ENCODE assay signal across 8 cellular contexts in the genomic region with DNA sequence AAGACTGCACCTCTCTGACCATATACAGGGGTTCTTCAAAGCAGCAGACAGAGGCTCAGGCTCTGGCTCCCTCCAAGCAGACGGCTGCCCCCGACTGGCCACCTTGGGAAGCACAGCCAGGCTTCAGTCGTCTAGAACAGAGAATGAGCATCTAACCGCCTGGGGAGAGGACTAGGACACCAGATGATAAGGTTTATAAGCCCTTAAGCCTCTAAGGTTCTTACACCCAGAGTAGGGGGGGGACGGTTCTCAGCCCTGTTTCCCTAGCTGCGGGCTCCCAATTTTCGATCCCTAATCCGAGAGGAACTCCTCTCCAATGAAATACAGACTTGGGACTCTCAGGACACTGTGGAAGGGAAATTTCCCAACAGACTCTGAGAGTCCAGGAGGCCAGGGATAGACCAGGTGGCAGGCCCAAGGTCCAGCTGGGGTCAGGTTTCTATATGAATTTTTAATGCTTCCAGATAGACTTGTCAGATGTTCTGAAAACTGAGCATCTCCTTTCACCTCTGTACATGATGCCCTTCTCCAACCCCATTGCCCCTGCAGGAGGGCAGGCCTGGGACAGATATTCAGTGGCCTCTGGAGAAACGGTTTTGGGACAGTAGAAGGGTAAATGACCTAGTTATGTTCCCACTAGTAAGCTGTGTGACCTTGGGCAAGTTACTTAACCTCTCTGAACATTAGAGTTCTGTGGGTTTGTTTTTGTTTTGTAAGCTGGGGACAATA. TPM values are rescaled to one million over a fixed set of nuclear protein-coding genes. Genes with fewer than 3 reads are reported as not detected.
DNase-seq lines count a peak whose midpoint lies in the region; ATAC-seq and TF ChIP-seq lines count a peak whose summit lies in the region.

No MANE protein-coding gene starts in this region.

- POLR2A ChIA-PET in AG04450 (lab: Yijun Ruan, JAX) = no interaction called here

- no peak for TF ChIP-seq POLR2A in GM18505 (IDR thresholded peaks at IDR 0.05; ENCODE audit: borderline replicate concordance, extremely low read depth, insufficient read depth, insufficient read length)

- peak; percentile 32 for ATAC-seq in GM18505 (IDR thresholded peaks at IDR 0.05; ENCODE audit: unreplicated experiment)
- ATAC-seq in heart right ventricle = peak in 5 of 8 donors; percentile 30 to 64 (median 43)

- no peaks in the 10 kb centered on the region for H3K79me2 ChIP-seq in smooth muscle cell (ENCODE audit: low read depth)

- CTCF ChIA-PET in AG04450 (lab: Charles Lee) = interaction anchor here (0.7 to 9.9 kb wide), 7 partner anchors 8 to 135 kb away, joined by 3 to 115 read pairs (median 5); a partner anchor contains a TSS

- no peak overlapping the region for H3K4me2 ChIP-seq in smooth muscle cell

- WGBS in heart right ventricle, 2 donors = 26 to 31% methylated on average over 9 of the region's 9 CpGs
- 26% methylated on average over 9 of the region's 9 CpGs for WGBS in smooth muscle cell (ENCODE audit: low lambda C conversion rate)

- TF ChIP-seq EP300 in Ishikawa (IDR thresholded peaks at IDR 0.05; ENCODE audit: borderline replicate concordance) = no peak

- intact Hi-C loops in heart right ventricle (cut with DNase I) = loop anchor here in 6 of 10 donors (2.0 to 10.0 kb wide), 5 partner anchors 22 to 136 kb away; no protein-coding TSS in a partner anchor

- no peaks in the 10 kb centered on the region for H4K20me1 ChIP-seq in smooth muscle cell (ENCODE audit: low read depth)

- H3K27ac ChIP-seq in AG04450 (ENCODE audit: low read depth, low read length) = no peak overlapping the region
- no peak overlapping the region for H3K27ac ChIP-seq in SJCRH30
- H3K27ac ChIP-seq in heart right ventricle = no peak overlapping the region
- no peak overlapping the region for H3K27ac ChIP-seq in smooth muscle cell (ENCODE audit: low read depth)

- peak; percentile 65 for TF ChIP-seq RAD21 in Ishikawa (IDR thresholded peaks at IDR 0.05; ENCODE audit: low read depth)

- no peak overlapping the region for H3K9ac ChIP-seq in smooth muscle cell (ENCODE audit: low read depth)

- DNase-seq in AG04450 (ENCODE audit: low read depth, low spot score) (no peak), SJCRH30 (peak; percentile 77 to 85), heart right ventricle (peak; percentile 67 to 71), smooth muscle cell (lab: John Stamatoyannopoulos, UW; ENCODE audit: unreplicated experiment) (no peak), HPDE6-E6E7 (ENCODE audit: extremely low spot score) (no peak)
- DNase-seq in activated naive CD4-positive, alpha-beta T cell (lab: John Stamatoyannopoulos, UW) = peak; percentile 18 to 58 (median 36)

- H3K9me3 ChIP-seq in AG04450 (ENCODE audit: control insufficient read depth, insufficient read depth, low read length) (no peaks in the 10 kb centered on the region; the same call in 1 of the 2 replicates), SJCRH30 (replicated peaks) (no peaks in the 10 kb centered on the region), heart right ventricle (no peaks in the 10 kb centered on the region), smooth muscle cell (replicated peaks; ENCODE audit: low read depth) (no peaks in the 10 kb centered on the region)

- H2AFZ ChIP-seq in smooth muscle cell (ENCODE audit: low read depth) = no peak overlapping the region

- H3F3A ChIP-seq in smooth muscle cell (ENCODE audit: low read depth) = no peaks in the 10 kb centered on the region

- H3K27me3 ChIP-seq in AG04450 (ENCODE audit: control insufficient read depth, insufficient read depth, low read length) (peaks cover 38% of the 10 kb centered on the region), SJCRH30 (peaks cover 22% of the 10 kb centered on the region), heart right ventricle (peaks cover 0 to 46% (median 24%) of the 10 kb centered on the region in 7 donors), smooth muscle cell (ENCODE audit: low read depth) (peaks cover 84% of the 10 kb centered on the region)

- TF ChIP-seq CTCF in AG04450 (IDR thresholded peaks at IDR 0.05; ENCODE audit: low read depth, low read length) (peak; percentile 75), heart right ventricle (IDR thresholded peaks at IDR 0.05) (peak; percentile 49 to 81 (median 73)), smooth muscle cell (IDR thresholded peaks at IDR 0.05; ENCODE audit: borderline replicate concordance, insufficient read depth, poor library complexity, severe bottlenecking) (peak; percentile 49)

- H3K4me1 ChIP-seq in SJCRH30 (peaks cover 4% of the 10 kb centered on the region; the same call in 1 of the 2 replicates), heart right ventricle (peaks cover 11 to 42% (median 31%) of the 10 kb centered on the region in 9 donors), smooth muscle cell (ENCODE audit: low read depth) (peaks cover 10% of the 10 kb centered on the region)

- no peaks in the 10 kb centered on the region for H3K36me3 ChIP-seq in SJCRH30
- H3K36me3 ChIP-seq in heart right ventricle = peaks cover 0 to 18% (median 3%) of the 10 kb centered on the region in 9 donors
- H3K36me3 ChIP-seq in smooth muscle cell (ENCODE audit: low read depth) = no peaks in the 10 kb centered on the region

- no peak overlapping the region for H3K4me3 ChIP-seq in AG04450 (ENCODE audit: low read depth, low read length)
- no peak overlapping the region for H3K4me3 ChIP-seq in SJCRH30
- H3K4me3 ChIP-seq in heart right ventricle = no peak overlapping the region
- no peak overlapping the region for H3K4me3 ChIP-seq in smooth muscle cell

TF ChIP-seq in Ishikawa, 13 proteins besides CTCF, POLR2A, EP300 and RAD21 (continues in another document):
- TF ChIP-seq, protein P1, sequence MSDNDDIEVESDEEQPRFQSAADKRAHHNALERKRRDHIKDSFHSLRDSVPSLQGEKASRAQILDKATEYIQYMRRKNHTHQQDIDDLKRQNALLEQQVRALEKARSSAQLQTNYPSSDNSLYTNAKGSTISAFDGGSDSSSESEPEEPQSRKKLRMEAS (IDR thresholded peaks at IDR 0.05) = no peak
- TF ChIP-seq TEAD4 (IDR thresholded peaks at IDR 0.05) (no peak), YY1 (IDR thresholded peaks at IDR 0.05; ENCODE audit: low read depth) (no peak), FOXM1 (IDR thresholded peaks at IDR 0.05; ENCODE audit: borderline replicate concordance, low read depth) (no peak), CEBPB (IDR thresholded peaks at IDR 0.05) (no peak), EGR1 (IDR thresholded peaks at IDR 0.05) (no peak), CREB1 (IDR thresholded peaks at IDR 0.05; ENCODE audit: low read depth) (no peak), ZBTB7A (IDR thresholded peaks at IDR 0.05; ENCODE audit: low read depth) (no peak), TAF1 (IDR thresholded peaks at IDR 0.05; ENCODE audit: low read depth) (no peak), TCF12 (IDR thresholded peaks at IDR 0.05; ENCODE audit: low read depth) (no peak)
- TF ChIP-seq, protein P2, sequence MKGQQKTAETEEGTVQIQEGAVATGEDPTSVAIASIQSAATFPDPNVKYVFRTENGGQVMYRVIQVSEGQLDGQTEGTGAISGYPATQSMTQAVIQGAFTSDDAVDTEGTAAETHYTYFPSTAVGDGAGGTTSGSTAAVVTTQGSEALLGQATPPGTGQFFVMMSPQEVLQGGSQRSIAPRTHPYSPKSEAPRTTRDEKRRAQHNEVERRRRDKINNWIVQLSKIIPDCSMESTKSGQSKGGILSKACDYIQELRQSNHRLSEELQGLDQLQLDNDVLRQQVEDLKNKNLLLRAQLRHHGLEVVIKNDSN (IDR thresholded peaks at IDR 0.05) = no peak

RNA-seq across cellular contexts. Expression of a gene that starts 20.2 kb away (rescaled TPM):
- 0.11 and 0.45 TPM in 2 replicates for polyA plus RNA-seq in AG04450 (2011; rRNA removed)
- not detected in 2 replicates for polyA minus RNA-seq in AG04450 (2011; rRNA and poly(A)+ RNA removed)
- total RNA-seq in SJCRH30 (2014; rRNA removed; shearing (Covaris generic)) = 0.26 and 0.35 TPM in 2 replicates
- total RNA-seq in heart right ventricle = 1 to 10 TPM in 3 of 10 donors, under 1 TPM in 7; 0.33 to 1.5 (median 0.87) TPM
- polyA plus RNA-seq in heart right ventricle = 1 to 10 TPM in 1 of 2 donors, under 1 TPM in 1; 0.88 to 1.3 TPM
- total RNA-seq in smooth muscle cell = 0.18 TPM in 1 of 2 replicates, not detected in the other
- 0.34 and 0.76 TPM in 2 replicates for polyA plus RNA-seq in smooth muscle cell

RNA-seq across cellular contexts. Expression of a gene that starts 34.9 kb away (rescaled TPM):
- polyA plus RNA-seq in AG04450 (2011; rRNA removed) = 14.6 and 17.5 TPM in 2 replicates
- polyA minus RNA-seq in AG04450 (2011; rRNA and poly(A)+ RNA removed) = 24.5 and 30.1 TPM in 2 replicates
- 8.8 and 9.5 TPM in 2 replicates for total RNA-seq in SJCRH30 (2014; rRNA removed; shearing (Covaris generic))
- 1 to 10 TPM; 3.4 to 8.9 (median 4.7) TPM for total RNA-seq in heart right ventricle
- 10 to 100 TPM in 1 of 2 donors, 1 to 10 TPM in 1; 6.7 to 16.5 TPM for polyA plus RNA-seq in heart right ventricle
- total RNA-seq in smooth muscle cell = 1.3 and 9.4 TPM in 2 replicates
- 7.3 and 7.4 TPM in 2 replicates for polyA plus RNA-seq in smooth muscle cell

RNA-seq across cellular contexts. Expression of a gene that starts 50.0 kb away (rescaled TPM):
- polyA plus RNA-seq in AG04450 (2011; rRNA removed) (76.6 and 82.8 TPM in 2 replicates), heart right ventricle (100 to 1,000 TPM in 1 of 2 donors, 10 to 100 TPM in 1; 22.9 to 163 TPM), smooth muscle cell (108 and 110 TPM in 2 replicates)
- 29.2 and 33.0 TPM in 2 replicates for polyA minus RNA-seq in AG04450 (2011; rRNA and poly(A)+ RNA removed)
- total RNA-seq in SJCRH30 (2014; rRNA removed; shearing (Covaris generic)) = 93.2 and 147 TPM in 2 replicates
- total RNA-seq in heart right ventricle (10 to 100 TPM; 38.0 to 76.6 (median 51.5) TPM), smooth muscle cell (31.1 and 34.2 TPM in 2 replicates)

RNA-seq across cellular contexts. Expression of a gene that starts 53.7 kb away (rescaled TPM):
- polyA plus RNA-seq in AG04450 (2011; rRNA removed) (24.4 and 25.1 TPM in 2 replicates), heart right ventricle (10 to 100 TPM; 16.6 to 24.7 TPM), smooth muscle cell (12.8 and 13.5 TPM in 2 replicates)
- polyA minus RNA-seq in AG04450 (2011; rRNA and poly(A)+ RNA removed) = 30.1 and 43.1 TPM in 2 replicates
- total RNA-seq in SJCRH30 (2014; rRNA removed; shearing (Covaris generic)) = 0.12 TPM in 1 of 2 replicates, not detected in the other
- total RNA-seq in heart right ventricle (10 to 100 TPM; 12.1 to 36.2 (median 19.8) TPM), smooth muscle cell (8.0 and 9.3 TPM in 2 replicates)

RNA-seq across cellular contexts. Expression of a gene that starts 56.8 kb away (rescaled TPM):
- not detected in 2 replicates for polyA plus RNA-seq in AG04450 (2011; rRNA removed)
- not detected in 2 replicates for polyA minus RNA-seq in AG04450 (2011; rRNA and poly(A)+ RNA removed)
- total RNA-seq in SJCRH30 (2014; rRNA removed; shearing (Covaris generic)) = 4.5 and 5.6 TPM in 2 replicates
- not detected for total RNA-seq in heart right ventricle
- not detected for polyA plus RNA-seq in heart right ventricle
- not detected in 2 replicates for total RNA-seq in smooth muscle cell
- not detected in 2 replicates for polyA plus RNA-seq in smooth muscle cell

Comparison
In these comparisons a context has a peak if more than half of its experiments do, and no peak if none do; other contexts are left out.
1. DNase-seq: peak in SJCRH30 (2 of 2), activated naive CD4-positive, alpha-beta T cell (4 of 4) and heart right ventricle (2 of 2); none in AG04450 (single experiment), smooth muscle cell (single experiment) and HPDE6-E6E7 (single experiment).
2. Peak in every context shown above with its lines, with median percentiles within 50 percentile points of each other: CTCF ChIP-seq.